Comparison of ENCODE assay signal across 10 cellular contexts in genomic region chr21:29144736-29145353, GRCh38. TPM values are rescaled to one million over a fixed set of nuclear protein-coding genes. Genes with fewer than 3 reads are reported as not detected.
A peak's percentile ranks its signal among the peaks of the same experiment; 100 is the strongest.
DNase-seq lines count a peak whose midpoint lies in the region; ATAC-seq, FAIRE-seq and TF ChIP-seq lines count a peak whose summit lies in the region.
"Had no signal": no experiment of that assay in that cellular context is flagged by ENCODE, and none has a peak within 500 bp of the region (broad histone marks: within the 10 kb centered on the region; RNA-seq: fewer than 3 reads in every experiment).

No MANE protein-coding gene starts in this region.

- DNase-seq in DMS 273 (lab: John Stamatoyannopoulos, UW; ENCODE audit: unreplicated experiment) (peak; percentile 28), DMS 273 treated with DMSO at 0.1 percent for 48 hours (lab: John Stamatoyannopoulos, UW) (no peak), cardiac fibroblast (ENCODE audit: low read depth in 2 of 2) (peak; percentile 55 to 70), mesenchymal stem cell (peak; percentile 65), urothelium cell line (ENCODE audit: low spot score) (no peak), RCC 7860 (ENCODE audit: low spot score) (no peak), hippocampal formation (lab: John Stamatoyannopoulos, UW) (no peak)
- DNase-seq: OCI-M1 had no signal

- peaks cover 5% of the 10 kb centered on the region for H3K4me1 ChIP-seq in mesenchymal stem cell (ENCODE audit: control insufficient read depth, insufficient read depth, low read depth, low read length)

- no peak overlapping the region for H4K8ac ChIP-seq in mesenchymal stem cell (ENCODE audit: low read length)

- peaks cover 23% of the 10 kb centered on the region for H3K79me1 ChIP-seq in mesenchymal stem cell (replicated peaks; ENCODE audit: low read length, poor library complexity, severe bottlenecking)

- peak overlapping the region; percentile 83 for H3K27ac ChIP-seq in mesenchymal stem cell (ENCODE audit: low read length, poor library complexity, severe bottlenecking)
- H3K27ac ChIP-seq: cardiac muscle cell had no signal

- ATAC-seq in GM21515 (IDR thresholded peaks at IDR 0.05; ENCODE audit: unreplicated experiment) = no peak

- H2BK120ac ChIP-seq in mesenchymal stem cell (ENCODE audit: low read depth, low read length) = no peak overlapping the region

- FAIRE-seq in urothelium cell line (lab: Jason Lieb, UNC) (peak; percentile 32), RCC 7860 (lab: Jason Lieb, UNC) (no peak)

- peak overlapping the region; percentile 83 for H3K9ac ChIP-seq in mesenchymal stem cell (ENCODE audit: low read length)

- peaks cover 0 to 18% of the 10 kb centered on the region in 2 experiments for H3K36me3 ChIP-seq in mesenchymal stem cell (ENCODE audit: control insufficient read depth in 1 of 2, insufficient read depth in 2 of 2, low read depth in 1 of 2, low read length in 2 of 2)
- H3K36me3 ChIP-seq: cardiac muscle cell had no signal

- no CpG with 5 or more reads among the region's 2 CpGs for WGBS in mesenchymal stem cell

- no peak overlapping the region for H2BK15ac ChIP-seq in mesenchymal stem cell (ENCODE audit: low read depth, poor library complexity, severe bottlenecking)

- no peaks in the 10 kb centered on the region for H3K9me3 ChIP-seq in mesenchymal stem cell (ENCODE audit: control insufficient read depth, low read length)

- H3K4me2 ChIP-seq in mesenchymal stem cell (ENCODE audit: low read length, poor library complexity, severe bottlenecking) = no peak overlapping the region

- no peak overlapping the region for H2AFZ ChIP-seq in mesenchymal stem cell (ENCODE audit: low read depth, low read length)

- no peak for TF ChIP-seq CTCF in cardiac fibroblast (IDR thresholded peaks at IDR 0.05; ENCODE audit: low read depth, low read length)

- no peak overlapping the region for H2BK12ac ChIP-seq in mesenchymal stem cell (ENCODE audit: low read length in 2 of 2)

- H2BK5ac ChIP-seq in mesenchymal stem cell (ENCODE audit: low read depth, low read length, poor library complexity, severe bottlenecking) = no peak overlapping the region

- H3K4ac ChIP-seq in mesenchymal stem cell (ENCODE audit: low read depth in 1 of 2, low read length in 2 of 2) = no peak overlapping the region

- no peak overlapping the region for H3K4me3 ChIP-seq in cardiac fibroblast (replicated peaks in 1 of 2; ENCODE audit: low read depth in 2 of 2, low read length in 2 of 2)
- peak overlapping the region in 1 of 2 experiments; percentile 57 for H3K4me3 ChIP-seq in mesenchymal stem cell (ENCODE audit: insufficient read depth in 1 of 2, low read depth in 1 of 2, low read length in 2 of 2)
- H3K4me3 ChIP-seq: cardiac muscle cell had no signal

- H3K14ac ChIP-seq in mesenchymal stem cell (ENCODE audit: low read length in 2 of 2) = no peak overlapping the region

- no peak overlapping the region for H3K23ac ChIP-seq in mesenchymal stem cell (ENCODE audit: low read length in 2 of 2)

- H3K27me3 ChIP-seq in mesenchymal stem cell (ENCODE audit: control insufficient read depth in 1 of 2, insufficient read depth in 1 of 2, low read length in 2 of 2) = no peaks in the 10 kb centered on the region
- H3K27me3 ChIP-seq: cardiac muscle cell had no signal

- no peak overlapping the region for H4K91ac ChIP-seq in mesenchymal stem cell (ENCODE audit: low read length)

- peak overlapping the region; percentile 14 for H2AK5ac ChIP-seq in mesenchymal stem cell (ENCODE audit: low read length, severe bottlenecking)

- no peak overlapping the region for H3K18ac ChIP-seq in mesenchymal stem cell (ENCODE audit: low read depth in 1 of 2, low read length in 2 of 2)

RNA-seq across cellular contexts. Expression of gene MAP3K7CL, which starts 14.4 kb away (rescaled TPM):
- 16.6 TPM for polyA plus RNA-seq in mesenchymal stem cell (2013, experiment 1 of 2)
- polyA plus RNA-seq in mesenchymal stem cell (2013, experiment 2 of 2) = 16.7 TPM
- polyA plus RNA-seq: cardiac muscle cell had no signal

Comparison
In these comparisons a context has a peak if more than half of its experiments do, and no peak if none do; other contexts are left out.
1. DNase-seq: peak in DMS 273 (single experiment), cardiac fibroblast (2 of 2) and mesenchymal stem cell (single experiment); none in DMS 273 treated with DMSO at 0.1 percent for 48 hours (single experiment), urothelium cell line (single experiment), RCC 7860 (single experiment) and hippocampal formation (0 of 2).